ENCODE assay signal across 16 cellular contexts in genomic region chr13:111577956-111578595, GRCh38.
"Had no signal": no experiment of that assay in that cellular context is flagged by ENCODE, and none has a peak within 500 bp of the region (broad histone marks: within the 10 kb centered on the region; RNA-seq: fewer than 3 reads in every experiment).

No MANE protein-coding gene starts in this region.

- H3K4me3 ChIP-seq: body of pancreas, suprapubic skin had no signal

- H3K27ac ChIP-seq: body of pancreas, suprapubic skin had no signal

- ATAC-seq: activated T-cell treated with anti-CD3 and anti-CD28 coated beads, Interleukin-2, amount 50 U/mL, for 72 hours; body of pancreas had no signal

- H3K27me3 ChIP-seq: body of pancreas, suprapubic skin had no signal

- FAIRE-seq: small intestine had no signal

- H3K36me3 ChIP-seq: suprapubic skin had no signal

- DNase-seq: activated CD4-positive, alpha-beta T cell treated with anti-CD3 and anti-CD28 coated beads, Interleukin-2, amount 10 ng/mL, durations not matched to agents 24 days and 14 days; activated CD4-positive, CD25-positive, alpha-beta regulatory T cell; activated CD8-positive, alpha-beta memory T cell treated with anti-CD3 and anti-CD28 coated beads, Interleukin-2, amount 50 U/mL, for 48 hours; activated naive CD8-positive, alpha-beta T cell treated with anti-CD3 and anti-CD28 coated beads for 36 hours; activated T-cell treated with anti-CD3 and anti-CD28 coated beads, Interleukin-2, amount 50 U/mL, for 72 hours; amygdala; body of pancreas; central memory CD4-positive, alpha-beta T cell; effector memory CD4-positive, alpha-beta T cell; foreskin fibroblast; mesendoderm; nucleus accumbens; small intestine; stimulated activated CD4-positive, alpha-beta T cell treated with anti-CD3 and anti-CD28 coated beads, Interleukin-4, amount 100 ng/mL, for 4 hours; stimulated activated CD8-positive, alpha-beta memory T cell treated with anti-CD3 and anti-CD28 coated beads, Interleukin-4, amount 100 ng/mL, for 48 hours had no signal

- H3K4me1 ChIP-seq: suprapubic skin had no signal
